1 cellular context compared by ENCODE assay signal in the genomic region with DNA sequence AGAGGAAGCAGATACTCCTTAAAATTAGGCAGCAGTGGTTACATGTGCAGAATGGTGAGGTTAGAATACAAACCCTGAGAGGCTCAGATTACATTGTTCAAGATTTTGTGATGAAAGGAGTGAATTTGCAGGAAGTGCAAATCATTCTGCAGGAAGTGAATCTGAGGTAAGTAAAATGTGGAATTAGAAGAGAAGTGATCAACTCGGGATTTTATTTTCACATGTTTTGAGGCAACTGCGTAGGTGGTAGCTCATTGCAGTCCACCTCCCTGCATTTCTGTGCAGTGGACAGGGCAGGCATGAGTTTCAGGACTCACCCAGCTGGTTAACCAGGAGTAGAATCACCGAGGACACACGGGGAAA.
TF ChIP-seq lines count a peak whose summit lies in the region.

No MANE protein-coding gene starts in this region.

TF ChIP-seq in GM23338, 12 proteins besides CTCF, POLR2A, EP300 and RAD21 (continued from another document):
- TF ChIP-seq, protein P1, sequence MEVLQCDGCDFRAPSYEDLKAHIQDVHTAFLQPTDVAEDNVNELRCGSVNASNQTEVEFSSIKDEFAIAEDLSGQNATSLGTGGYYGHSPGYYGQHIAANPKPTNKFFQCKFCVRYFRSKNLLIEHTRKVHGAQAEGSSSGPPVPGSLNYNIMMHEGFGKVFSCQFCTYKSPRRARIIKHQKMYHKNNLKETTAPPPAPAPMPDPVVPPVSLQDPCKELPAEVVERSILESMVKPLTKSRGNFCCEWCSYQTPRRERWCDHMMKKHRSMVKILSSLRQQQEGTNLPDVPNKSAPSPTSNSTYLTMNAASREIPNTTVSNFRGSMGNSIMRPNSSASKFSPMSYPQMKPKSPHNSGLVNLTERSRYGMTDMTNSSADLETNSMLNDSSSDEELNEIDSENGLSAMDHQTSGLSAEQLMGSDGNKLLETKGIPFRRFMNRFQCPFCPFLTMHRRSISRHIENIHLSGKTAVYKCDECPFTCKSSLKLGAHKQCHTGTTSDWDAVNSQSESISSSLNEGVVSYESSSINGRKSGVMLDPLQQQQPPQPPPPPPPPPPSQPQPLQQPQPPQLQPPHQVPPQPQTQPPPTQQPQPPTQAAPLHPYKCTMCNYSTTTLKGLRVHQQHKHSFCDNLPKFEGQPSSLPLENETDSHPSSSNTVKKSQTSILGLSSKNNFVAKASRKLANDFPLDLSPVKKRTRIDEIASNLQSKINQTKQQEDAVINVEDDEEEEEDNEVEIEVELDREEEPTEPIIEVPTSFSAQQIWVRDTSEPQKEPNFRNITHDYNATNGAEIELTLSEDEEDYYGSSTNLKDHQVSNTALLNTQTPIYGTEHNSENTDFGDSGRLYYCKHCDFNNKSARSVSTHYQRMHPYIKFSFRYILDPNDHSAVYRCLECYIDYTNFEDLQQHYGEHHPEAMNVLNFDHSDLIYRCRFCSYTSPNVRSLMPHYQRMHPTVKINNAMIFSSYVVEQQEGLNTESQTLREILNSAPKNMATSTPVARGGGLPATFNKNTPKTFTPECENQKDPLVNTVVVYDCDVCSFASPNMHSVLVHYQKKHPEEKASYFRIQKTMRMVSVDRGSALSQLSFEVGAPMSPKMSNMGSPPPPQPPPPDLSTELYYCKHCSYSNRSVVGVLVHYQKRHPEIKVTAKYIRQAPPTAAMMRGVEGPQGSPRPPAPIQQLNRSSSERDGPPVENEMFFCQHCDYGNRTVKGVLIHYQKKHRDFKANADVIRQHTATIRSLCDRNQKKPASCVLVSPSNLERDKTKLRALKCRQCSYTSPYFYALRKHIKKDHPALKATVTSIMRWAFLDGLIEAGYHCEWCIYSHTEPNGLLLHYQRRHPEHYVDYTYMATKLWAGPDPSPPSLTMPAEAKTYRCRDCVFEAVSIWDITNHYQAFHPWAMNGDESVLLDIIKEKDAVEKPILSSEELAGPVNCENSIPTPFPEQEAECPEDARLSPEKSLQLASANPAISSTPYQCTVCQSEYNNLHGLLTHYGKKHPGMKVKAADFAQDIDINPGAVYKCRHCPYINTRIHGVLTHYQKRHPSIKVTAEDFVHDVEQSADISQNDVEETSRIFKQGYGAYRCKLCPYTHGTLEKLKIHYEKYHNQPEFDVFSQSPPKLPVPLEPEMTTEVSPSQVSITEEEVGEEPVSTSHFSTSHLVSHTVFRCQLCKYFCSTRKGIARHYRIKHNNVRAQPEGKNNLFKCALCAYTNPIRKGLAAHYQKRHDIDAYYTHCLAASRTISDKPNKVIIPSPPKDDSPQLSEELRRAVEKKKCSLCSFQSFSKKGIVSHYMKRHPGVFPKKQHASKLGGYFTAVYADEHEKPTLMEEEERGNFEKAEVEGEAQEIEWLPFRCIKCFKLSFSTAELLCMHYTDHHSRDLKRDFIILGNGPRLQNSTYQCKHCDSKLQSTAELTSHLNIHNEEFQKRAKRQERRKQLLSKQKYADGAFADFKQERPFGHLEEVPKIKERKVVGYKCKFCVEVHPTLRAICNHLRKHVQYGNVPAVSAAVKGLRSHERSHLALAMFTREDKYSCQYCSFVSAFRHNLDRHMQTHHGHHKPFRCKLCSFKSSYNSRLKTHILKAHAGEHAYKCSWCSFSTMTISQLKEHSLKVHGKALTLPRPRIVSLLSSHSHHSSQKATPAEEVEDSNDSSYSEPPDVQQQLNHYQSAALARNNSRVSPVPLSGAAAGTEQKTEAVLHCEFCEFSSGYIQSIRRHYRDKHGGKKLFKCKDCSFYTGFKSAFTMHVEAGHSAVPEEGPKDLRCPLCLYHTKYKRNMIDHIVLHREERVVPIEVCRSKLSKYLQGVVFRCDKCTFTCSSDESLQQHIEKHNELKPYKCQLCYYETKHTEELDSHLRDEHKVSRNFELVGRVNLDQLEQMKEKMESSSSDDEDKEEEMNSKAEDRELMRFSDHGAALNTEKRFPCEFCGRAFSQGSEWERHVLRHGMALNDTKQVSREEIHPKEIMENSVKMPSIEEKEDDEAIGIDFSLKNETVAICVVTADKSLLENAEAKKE (CRISPR knock-in tag; IDR thresholded peaks at IDR 0.05), result no peak
- TF ChIP-seq, protein P2, sequence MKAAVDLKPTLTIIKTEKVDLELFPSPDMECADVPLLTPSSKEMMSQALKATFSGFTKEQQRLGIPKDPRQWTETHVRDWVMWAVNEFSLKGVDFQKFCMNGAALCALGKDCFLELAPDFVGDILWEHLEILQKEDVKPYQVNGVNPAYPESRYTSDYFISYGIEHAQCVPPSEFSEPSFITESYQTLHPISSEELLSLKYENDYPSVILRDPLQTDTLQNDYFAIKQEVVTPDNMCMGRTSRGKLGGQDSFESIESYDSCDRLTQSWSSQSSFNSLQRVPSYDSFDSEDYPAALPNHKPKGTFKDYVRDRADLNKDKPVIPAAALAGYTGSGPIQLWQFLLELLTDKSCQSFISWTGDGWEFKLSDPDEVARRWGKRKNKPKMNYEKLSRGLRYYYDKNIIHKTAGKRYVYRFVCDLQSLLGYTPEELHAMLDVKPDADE (IDR thresholded peaks at IDR 0.05), result no peak
- no peak for TF ChIP-seq JUNB (IDR thresholded peaks at IDR 0.05; ENCODE audit: unreplicated experiment)
TF ChIP-seq in GM23338: peak in this region for 0.
